ENCODE assay signal across 1 cellular context in genomic region chr16:70391881-70392481, GRCh38.
TF ChIP-seq lines count a peak whose summit lies in the region.

No MANE protein-coding gene starts in this region.

TF ChIP-seq in HepG2, 621 proteins besides CTCF, POLR2A, EP300 and RAD21:
- TF ChIP-seq PITX1 (CRISPR knock-in tag; IDR thresholded peaks at IDR 0.05) (no peak), FOXA3 (CRISPR knock-in tag; IDR thresholded peaks at IDR 0.05) (no peak), CERS6 (CRISPR knock-in tag; IDR thresholded peaks at IDR 0.05) (no peak), TCF7L2 (IDR thresholded peaks at IDR 0.05; ENCODE audit: low read depth, low read length) (no peak), ZNF280B (CRISPR knock-in tag; IDR thresholded peaks at IDR 0.05; ENCODE audit: borderline replicate concordance) (no peak), AGO2 (optimal IDR thresholded peaks at IDR 0.05; ENCODE audit: low read depth, low read length) (peak; percentile 37)
